Comparison of ENCODE assay signal across 16 cellular contexts in the genomic region with DNA sequence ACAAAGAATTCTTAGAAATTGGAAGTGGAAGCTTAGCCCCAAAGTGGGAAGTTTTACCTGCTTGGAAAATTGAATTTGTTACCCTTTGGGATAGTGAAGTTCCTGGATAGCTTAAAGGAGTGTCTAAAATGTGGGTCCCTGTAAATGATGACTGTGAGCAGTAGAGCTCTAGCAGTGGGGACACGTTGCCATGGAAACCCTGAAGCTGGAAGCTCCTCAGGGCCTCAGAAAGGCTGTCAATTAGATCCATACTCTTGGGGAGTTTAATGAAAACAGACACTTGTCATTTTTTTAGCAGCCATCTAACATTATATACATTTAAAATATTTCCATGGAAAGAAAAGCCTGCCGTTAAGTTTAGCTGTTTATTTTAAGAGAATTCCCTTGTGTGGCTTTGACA.
DNase-seq lines count a peak whose midpoint lies in the region; TF ChIP-seq lines count a peak whose summit lies in the region.
"Had no signal": no experiment of that assay in that cellular context is flagged by ENCODE, and none has a peak within 500 bp of the region (broad histone marks: within the 10 kb centered on the region; RNA-seq: fewer than 3 reads in every experiment).

No MANE protein-coding gene starts in this region.

- H3K27me3 ChIP-seq in thyroid gland, result no peaks in the 10 kb centered on the region

- H3K27ac Mint-ChIP-seq in glutamatergic neuron (ENCODE audit: unreplicated experiment), result no peak overlapping the region
- H3K27ac Mint-ChIP-seq: CD14-positive monocyte; CD8-positive, alpha-beta T cell; HFFc6 had no signal

- H3K9me3 ChIP-seq in thyroid gland, result no peaks in the 10 kb centered on the region

- no peaks in the 10 kb centered on the region for H3K27me3 Mint-ChIP-seq in glutamatergic neuron (ENCODE audit: unreplicated experiment)

- H3K36me3 ChIP-seq in thyroid gland, result no peaks in the 10 kb centered on the region

- H3K4me3 Mint-ChIP-seq in glutamatergic neuron (ENCODE audit: unreplicated experiment), result no peak overlapping the region
- H3K4me3 Mint-ChIP-seq: CD14-positive monocyte; CD8-positive, alpha-beta T cell; HFFc6 had no signal

- WGBS in thyroid gland, 2 donors, result 66 to 67% methylated on average over 2 of the region's 2 CpGs

- H3K9me3 Mint-ChIP-seq in glutamatergic neuron (ENCODE audit: unreplicated experiment), result peaks cover 1% of the 10 kb centered on the region
- H3K9me3 Mint-ChIP-seq: CD8-positive, alpha-beta T cell had no signal

- peaks cover 17% of the 10 kb centered on the region for H3K4me1 Mint-ChIP-seq in glutamatergic neuron (ENCODE audit: low read depth, unreplicated experiment)
- H3K4me1 Mint-ChIP-seq: CD14-positive monocyte had no signal

- H3K27ac ChIP-seq in thyroid gland, result peak overlapping the region in 2 of 3 donors; percentile 13 to 64
- H3K27ac ChIP-seq: 22Rv1 had no signal

- no peak for TF ChIP-seq POLR2A in thyroid gland (IDR thresholded peaks at IDR 0.05)

- intact Hi-C loops in thyroid gland (cut with DNase I), result no loop called here

- H3K4me1 ChIP-seq in thyroid gland, result peaks cover 4 to 11% of the 10 kb centered on the region in 2 donors

- DNase-seq in DMS 273 (lab: John Stamatoyannopoulos, UW; ENCODE audit: unreplicated experiment) (peak; percentile 10), DMS 273 treated with DMSO at 0.1 percent for 48 hours (lab: John Stamatoyannopoulos, UW) (no peak), NCI-H2227 (lab: John Stamatoyannopoulos, UW; ENCODE audit: unreplicated experiment) (peak; percentile 28), NCI-H2227 treated with DMSO at 0.1 percent for 48 hours (lab: John Stamatoyannopoulos, UW) (no peak), glutamatergic neuron (peak; percentile 27), thyroid gland (peak; percentile 2 to 9), activated T-cell treated with anti-CD3 and anti-CD28 coated beads for 4 hours (no peak), putamen (ENCODE audit: low spot score) (no peak)
- DNase-seq: CD8-positive, alpha-beta T cell; COR-L47; DMS53; GF-D8; HCEC 1CT; HFFc6 had no signal

- H3K4me3 ChIP-seq in thyroid gland (replicated peaks in 1 of 3), result no peak overlapping the region

- peaks cover 7% of the 10 kb centered on the region for H3K36me3 Mint-ChIP-seq in glutamatergic neuron (ENCODE audit: unreplicated experiment)
- H3K36me3 Mint-ChIP-seq: CD14-positive monocyte; CD8-positive, alpha-beta T cell had no signal

- TF ChIP-seq CTCF in glutamatergic neuron (IDR thresholded peaks at IDR 0.05; ENCODE audit: partially characterized antibody, unreplicated experiment) (no peak), thyroid gland (IDR thresholded peaks at IDR 0.05) (no peak)

Comparison
In these comparisons a context has a peak if more than half of its experiments do, and no peak if none do; other contexts are left out.
1. DNase-seq: peak in DMS 273 (single experiment), NCI-H2227 (single experiment), glutamatergic neuron (single experiment) and thyroid gland (2 of 2); none in DMS 273 treated with DMSO at 0.1 percent for 48 hours (single experiment), NCI-H2227 treated with DMSO at 0.1 percent for 48 hours (single experiment), activated T-cell treated with anti-CD3 and anti-CD28 coated beads for 4 hours (single experiment) and putamen (single experiment).